ENCODE assay signal across 13 cellular contexts in the genomic region with DNA sequence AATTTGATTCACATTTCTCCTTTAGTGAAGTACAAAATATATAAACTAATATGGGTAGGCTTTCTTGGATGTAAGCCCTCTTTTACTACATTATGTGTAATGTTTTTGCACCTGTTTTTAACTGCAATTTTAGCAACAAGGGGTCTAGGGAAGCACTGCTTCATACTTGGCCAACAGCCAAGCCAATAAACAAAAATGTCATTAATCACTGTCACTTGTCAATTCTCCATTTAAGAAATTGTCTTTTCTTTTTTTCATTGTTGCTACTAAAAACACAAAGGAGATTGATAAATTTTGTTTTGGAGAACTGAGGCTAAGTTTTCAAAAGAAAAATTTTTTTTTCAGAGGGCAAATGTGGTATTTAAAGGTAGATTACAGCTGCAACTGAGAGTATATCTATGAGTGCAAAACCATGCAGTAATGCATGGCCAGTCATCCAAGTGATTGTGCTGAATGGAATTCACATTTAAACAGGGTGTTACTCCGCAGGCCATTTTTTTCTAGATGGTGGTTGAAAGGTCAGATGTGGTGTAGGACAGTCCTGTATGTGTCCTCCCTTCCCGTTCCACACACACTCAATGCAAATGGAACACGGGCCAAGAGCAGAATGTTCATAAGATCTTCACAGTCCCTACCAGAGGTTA.
DNase-seq lines count a peak whose midpoint lies in the region; ATAC-seq and TF ChIP-seq lines count a peak whose summit lies in the region.
"Had no signal": no experiment of that assay in that cellular context is flagged by ENCODE, and none has a peak within 500 bp of the region (broad histone marks: within the 10 kb centered on the region; RNA-seq: fewer than 3 reads in every experiment).

No MANE protein-coding gene starts in this region.

- no peak overlapping the region for H3K4ac ChIP-seq in trophoblast cell (ENCODE audit: low read depth, low read length)

- H2AK5ac ChIP-seq in trophoblast cell (ENCODE audit: low read length): no peak overlapping the region

- no peak overlapping the region for H3K14ac ChIP-seq in trophoblast cell (ENCODE audit: low read length)

- H3K79me2 ChIP-seq in trophoblast cell (ENCODE audit: control insufficient read depth, insufficient read depth, low read length, poor library complexity): no peaks in the 10 kb centered on the region

- H3K27ac ChIP-seq in RWPE2 (ENCODE audit: poor library complexity, severe bottlenecking) (no peak overlapping the region), trophoblast cell (ENCODE audit: low read depth, low read length) (no peak overlapping the region)
- H3K27ac ChIP-seq: brain microvascular endothelial cell, foreskin keratinocyte had no signal

- no peaks in the 10 kb centered on the region for H3K4me1 ChIP-seq in RWPE2 (ENCODE audit: insufficient read depth, poor library complexity, severe bottlenecking)
- no peaks in the 10 kb centered on the region for H3K4me1 ChIP-seq in trophoblast cell (ENCODE audit: control insufficient read depth in 1 of 2, insufficient read depth in 2 of 2, low read length in 2 of 2)
- H3K4me1 ChIP-seq: foreskin keratinocyte had no signal

- H3K79me1 ChIP-seq in trophoblast cell (ENCODE audit: low read length): no peaks in the 10 kb centered on the region

- no peak overlapping the region for H3K9ac ChIP-seq in trophoblast cell (ENCODE audit: low read length)

- no peak for TF ChIP-seq CTCF in RWPE2 (IDR thresholded peaks at IDR 0.05; ENCODE audit: poor library complexity, severe bottlenecking)

- H3K4me3 ChIP-seq in RWPE2 (ENCODE audit: severe bottlenecking) (no peak overlapping the region), trophoblast cell (ENCODE audit: low read depth, low read length) (no peak overlapping the region)

- H2AFZ ChIP-seq in trophoblast cell (ENCODE audit: insufficient read depth, low read length, poor library complexity): no peak overlapping the region

- H4K91ac ChIP-seq in trophoblast cell (ENCODE audit: low read depth, low read length): no peak overlapping the region

- ATAC-seq in RWPE2 (ENCODE audit: low read depth) (peak; percentile 70), GM21737 (IDR thresholded peaks at IDR 0.05; ENCODE audit: unreplicated experiment) (no peak), HG03097 (IDR thresholded peaks at IDR 0.05; ENCODE audit: low FRiP score, unreplicated experiment) (no peak), SK-N-SH treated with all-trans-retinoic acid at 6 μM for 48 hours (no peak)
- ATAC-seq: foreskin keratinocyte had no signal

- H3K27me3 ChIP-seq in RWPE2 (ENCODE audit: insufficient read depth, poor library complexity, severe bottlenecking) (no peaks in the 10 kb centered on the region), trophoblast cell (ENCODE audit: insufficient read depth, low read length) (no peaks in the 10 kb centered on the region)
- H3K27me3 ChIP-seq: brain microvascular endothelial cell, foreskin keratinocyte had no signal

- no peak overlapping the region for H4K12ac ChIP-seq in trophoblast cell (ENCODE audit: low read depth, low read length)

- H2BK5ac ChIP-seq in trophoblast cell (ENCODE audit: low read depth, low read length, poor library complexity): no peak overlapping the region

- H3K4me2 ChIP-seq in trophoblast cell (ENCODE audit: low read length): no peak overlapping the region

- no peak overlapping the region for H2BK120ac ChIP-seq in trophoblast cell (ENCODE audit: insufficient read depth, low read length, poor library complexity)

- no peak overlapping the region for H3K23ac ChIP-seq in trophoblast cell (ENCODE audit: low read length)

- DNase-seq in HPDE6-E6E7 (ENCODE audit: extremely low spot score) (peak; percentile 37), NCI-H2081 treated with DMSO at 0.1 percent for 48 hours (lab: John Stamatoyannopoulos, UW) (peak; percentile 57), RWPE2 (ENCODE audit: low spot score) (no peak), trophoblast cell (peak; percentile 54 to 71), kidney glomerular epithelial cell (lab: John Stamatoyannopoulos, UW) (no peak)
- DNase-seq: brain microvascular endothelial cell; CD4-positive, alpha-beta T cell; effector CD4-positive, alpha-beta T cell; HFFc6 had no signal

- H3K36me3 ChIP-seq in RWPE2 (ENCODE audit: low read depth) (no peaks in the 10 kb centered on the region), trophoblast cell (ENCODE audit: control insufficient read depth in 1 of 2, insufficient read depth in 2 of 2, low read length in 2 of 2) (no peaks in the 10 kb centered on the region)
- H3K36me3 ChIP-seq: brain microvascular endothelial cell had no signal

- no peak overlapping the region for H2BK12ac ChIP-seq in trophoblast cell (ENCODE audit: low read length)

- H3K9me3 ChIP-seq in RWPE2 (ENCODE audit: severe bottlenecking) (no peaks in the 10 kb centered on the region), trophoblast cell (ENCODE audit: insufficient read depth, low read depth, low read length) (no peaks in the 10 kb centered on the region)

- no peak overlapping the region for H3K18ac ChIP-seq in trophoblast cell (ENCODE audit: low read length)

- no CpG with 5 or more reads among the region's 3 CpGs for WGBS in trophoblast cell (ENCODE audit: extremely low coverage, insufficient coverage, insufficient read length)

- H4K8ac ChIP-seq in trophoblast cell (ENCODE audit: low read depth, low read length): no peak overlapping the region

TF ChIP-seq in SK-N-SH treated with all-trans-retinoic acid at 6 μM for 48 hours, 23 proteins besides CTCF, POLR2A, EP300 and RAD21 (continues in another document):
- no peak for TF ChIP-seq OSR1 (CRISPR knock-in tag; IDR thresholded peaks at IDR 0.05)
- no peak for TF ChIP-seq ZNF70 (CRISPR knock-in tag; IDR thresholded peaks at IDR 0.05)
- no peak for TF ChIP-seq ZNF565 (CRISPR knock-in tag; conservative IDR thresholded peaks at IDR 0.05; ENCODE audit: low read depth)
- TF ChIP-seq ARNTL (CRISPR knock-in tag; IDR thresholded peaks at IDR 0.05; ENCODE audit: borderline replicate concordance, low read depth): no peak
- no peak for TF ChIP-seq ZFP30 (CRISPR knock-in tag; IDR thresholded peaks at IDR 0.05)
- TF ChIP-seq CSDC2 (CRISPR knock-in tag; IDR thresholded peaks at IDR 0.05): no peak
- TF ChIP-seq SNAI2 (CRISPR knock-in tag; IDR thresholded peaks at IDR 0.05): no peak
- TF ChIP-seq, protein P1, sequence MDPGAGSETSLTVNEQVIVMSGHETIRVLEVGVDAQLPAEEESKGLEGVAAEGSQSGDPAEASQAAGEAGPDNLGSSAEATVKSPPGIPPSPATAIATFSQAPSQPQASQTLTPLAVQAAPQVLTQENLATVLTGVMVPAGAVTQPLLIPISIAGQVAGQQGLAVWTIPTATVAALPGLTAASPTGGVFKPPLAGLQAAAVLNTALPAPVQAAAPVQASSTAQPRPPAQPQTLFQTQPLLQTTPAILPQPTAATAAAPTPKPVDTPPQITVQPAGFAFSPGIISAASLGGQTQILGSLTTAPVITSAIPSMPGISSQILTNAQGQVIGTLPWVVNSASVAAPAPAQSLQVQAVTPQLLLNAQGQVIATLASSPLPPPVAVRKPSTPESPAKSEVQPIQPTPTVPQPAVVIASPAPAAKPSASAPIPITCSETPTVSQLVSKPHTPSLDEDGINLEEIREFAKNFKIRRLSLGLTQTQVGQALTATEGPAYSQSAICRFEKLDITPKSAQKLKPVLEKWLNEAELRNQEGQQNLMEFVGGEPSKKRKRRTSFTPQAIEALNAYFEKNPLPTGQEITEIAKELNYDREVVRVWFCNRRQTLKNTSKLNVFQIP (CRISPR knock-in tag; IDR thresholded peaks at IDR 0.05; ENCODE audit: borderline replicate concordance, low read depth): no peak
- no peak for TF ChIP-seq ZC3H10 (CRISPR knock-in tag; IDR thresholded peaks at IDR 0.05)
- TF ChIP-seq BACH2 (CRISPR knock-in tag; IDR thresholded peaks at IDR 0.05; ENCODE audit: borderline replicate concordance): no peak
- no peak for TF ChIP-seq GLIS3 (CRISPR knock-in tag; IDR thresholded peaks at IDR 0.05)
- TF ChIP-seq PPARA (CRISPR knock-in tag; IDR thresholded peaks at IDR 0.05; ENCODE audit: borderline replicate concordance): no peak
- no peak for TF ChIP-seq TCF4 (CRISPR knock-in tag; IDR thresholded peaks at IDR 0.05; ENCODE audit: borderline replicate concordance)
- TF ChIP-seq RARB (CRISPR knock-in tag; IDR thresholded peaks at IDR 0.05): no peak
- TF ChIP-seq PATZ1 (CRISPR knock-in tag; IDR thresholded peaks at IDR 0.05; ENCODE audit: borderline replicate concordance): no peak
- no peak for TF ChIP-seq CREB5 (CRISPR knock-in tag; IDR thresholded peaks at IDR 0.05; ENCODE audit: low read depth)
- TF ChIP-seq ZNF8 (CRISPR knock-in tag; IDR thresholded peaks at IDR 0.05): no peak
- no peak for TF ChIP-seq ESRRG (CRISPR knock-in tag; IDR thresholded peaks at IDR 0.05)

Comparison
In these comparisons a context has a peak if more than half of its experiments do, and no peak if none do; other contexts are left out.
1. DNase-seq: peak in HPDE6-E6E7 (single experiment), NCI-H2081 treated with DMSO at 0.1 percent for 48 hours (single experiment) and trophoblast cell (2 of 2); none in RWPE2 (single experiment) and kidney glomerular epithelial cell (single experiment).